ENCODE assay signal across 8 cellular contexts in the genomic region with DNA sequence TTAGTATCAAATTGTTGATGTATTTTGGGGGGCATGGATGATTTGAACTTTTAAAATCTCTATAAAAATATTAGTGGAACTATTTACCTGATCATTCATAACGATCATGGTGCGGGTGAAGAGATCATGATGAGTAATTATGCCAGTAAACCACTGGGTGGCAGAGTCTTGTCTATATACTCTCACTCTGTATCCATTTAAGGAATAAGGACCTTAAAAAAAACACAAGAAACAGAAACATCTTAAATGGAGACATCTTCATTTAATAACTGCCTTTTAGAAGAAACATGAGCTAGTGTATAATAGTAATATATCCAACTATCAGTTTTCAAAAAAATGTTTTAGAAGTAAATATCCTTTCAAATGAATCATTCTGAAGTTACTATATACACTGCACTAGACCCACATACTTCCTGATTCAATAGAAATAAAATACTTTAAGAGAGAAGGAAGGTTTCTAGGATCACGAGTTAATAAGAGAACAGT.
DNase-seq lines count a peak whose midpoint lies in the region; ATAC-seq and TF ChIP-seq lines count a peak whose summit lies in the region.

No MANE protein-coding gene starts in this region.

- H3K18ac ChIP-seq in mesenchymal stem cell (ENCODE audit: low read depth in 1 of 2, low read length in 2 of 2): no peak overlapping the region

- WGBS in mesenchymal stem cell: 64% methylated on average over 1 of the region's 3 CpGs

- H3K9me3 ChIP-seq in mesenchymal stem cell (ENCODE audit: control insufficient read depth, low read length): no peaks in the 10 kb centered on the region

- peak; percentile 84 to 89 for ATAC-seq in activated CD4-positive, CD25-positive, alpha-beta regulatory T cell treated with anti-CD3 and anti-CD28 coated beads, Interleukin-2, amount 50 U/mL, for 24 hours
- ATAC-seq in GM21367 (IDR thresholded peaks at IDR 0.05; ENCODE audit: unreplicated experiment): peak; percentile 57

- H3K4me1 ChIP-seq in mesenchymal stem cell (ENCODE audit: control insufficient read depth, insufficient read depth, low read depth, low read length): no peaks in the 10 kb centered on the region

- peak overlapping the region; percentile 26 for H3K9ac ChIP-seq in mesenchymal stem cell (ENCODE audit: low read length)

- no peak for DNase-seq in activated CD4-positive, CD25-positive, alpha-beta regulatory T cell treated with anti-CD3 and anti-CD28 coated beads, Interleukin-2, amount 50 U/mL, for 72 hours
- peak; percentile 15 to 45 for DNase-seq in HL-60 (ENCODE audit: low read depth in 1 of 2, low spot score in 1 of 2)
- DNase-seq in RKO (ENCODE audit: low spot score): peak; percentile 75
- DNase-seq in dermis microvascular lymphatic vessel endothelial cell (ENCODE audit: low read depth in 2 of 2): peak; percentile 30 to 67
- DNase-seq in mesenchymal stem cell: peak; percentile 77
- no peak for DNase-seq in effector CD8-positive, alpha-beta T cell (lab: John Stamatoyannopoulos, UW)

- H4K91ac ChIP-seq in mesenchymal stem cell (ENCODE audit: low read length): no peak overlapping the region

- TF ChIP-seq CTCF in HL-60 (IDR thresholded peaks at IDR 0.05; ENCODE audit: insufficient read depth, low read length): peak; percentile 40

- no peak overlapping the region for H2BK120ac ChIP-seq in mesenchymal stem cell (ENCODE audit: low read depth, low read length)

- no peak overlapping the region for H4K8ac ChIP-seq in mesenchymal stem cell (ENCODE audit: low read length)

- H3K23ac ChIP-seq in mesenchymal stem cell (ENCODE audit: low read length in 2 of 2): no peak overlapping the region

- no peaks in the 10 kb centered on the region for H3K27me3 ChIP-seq in HL-60 (ENCODE audit: insufficient read depth, poor library complexity, severe bottlenecking)
- H3K27me3 ChIP-seq in mesenchymal stem cell (ENCODE audit: control insufficient read depth in 1 of 2, insufficient read depth in 1 of 2, low read length in 2 of 2): no peaks in the 10 kb centered on the region

- no peak overlapping the region for H3K4ac ChIP-seq in mesenchymal stem cell (ENCODE audit: low read depth in 1 of 2, low read length in 2 of 2)

- H2BK5ac ChIP-seq in mesenchymal stem cell (ENCODE audit: low read depth, low read length, poor library complexity, severe bottlenecking): no peak overlapping the region

- no peak overlapping the region for H3K14ac ChIP-seq in mesenchymal stem cell (ENCODE audit: low read length in 2 of 2)

- H2BK15ac ChIP-seq in mesenchymal stem cell (ENCODE audit: low read depth, poor library complexity, severe bottlenecking): no peak overlapping the region

- H3K4me2 ChIP-seq in mesenchymal stem cell (ENCODE audit: low read length, poor library complexity, severe bottlenecking): no peak overlapping the region

- H3K27ac ChIP-seq in HL-60 (replicated peaks) (peak overlapping the region; percentile 22), mesenchymal stem cell (ENCODE audit: low read length, poor library complexity, severe bottlenecking) (no peak overlapping the region)

- no peak overlapping the region for H2AFZ ChIP-seq in mesenchymal stem cell (ENCODE audit: low read depth, low read length)

- peaks cover 10% of the 10 kb centered on the region for H3K79me1 ChIP-seq in mesenchymal stem cell (replicated peaks; ENCODE audit: low read length, poor library complexity, severe bottlenecking)

- peaks cover 4 to 42% of the 10 kb centered on the region in 2 experiments for H3K36me3 ChIP-seq in mesenchymal stem cell (ENCODE audit: control insufficient read depth in 1 of 2, insufficient read depth in 2 of 2, low read depth in 1 of 2, low read length in 2 of 2)

- no peak overlapping the region for H2BK12ac ChIP-seq in mesenchymal stem cell (ENCODE audit: low read length in 2 of 2)

- no peak overlapping the region for H2AK5ac ChIP-seq in mesenchymal stem cell (ENCODE audit: low read length, severe bottlenecking)

- H3K4me3 ChIP-seq in HL-60 (replicated peaks; ENCODE audit: insufficient read depth, low read length): no peak overlapping the region
- no peak overlapping the region for H3K4me3 ChIP-seq in mesenchymal stem cell (ENCODE audit: insufficient read depth in 1 of 2, low read depth in 1 of 2, low read length in 2 of 2)

Comparison
In these comparisons a context has a peak if more than half of its experiments do, and no peak if none do; other contexts are left out.
1. DNase-seq: peak in HL-60 (2 of 2), RKO (single experiment), dermis microvascular lymphatic vessel endothelial cell (2 of 2) and mesenchymal stem cell (single experiment); none in activated CD4-positive, CD25-positive, alpha-beta regulatory T cell treated with anti-CD3 and anti-CD28 coated beads, Interleukin-2, amount 50 U/mL, for 72 hours (single experiment) and effector CD8-positive, alpha-beta T cell (single experiment).